In the genomic region with DNA sequence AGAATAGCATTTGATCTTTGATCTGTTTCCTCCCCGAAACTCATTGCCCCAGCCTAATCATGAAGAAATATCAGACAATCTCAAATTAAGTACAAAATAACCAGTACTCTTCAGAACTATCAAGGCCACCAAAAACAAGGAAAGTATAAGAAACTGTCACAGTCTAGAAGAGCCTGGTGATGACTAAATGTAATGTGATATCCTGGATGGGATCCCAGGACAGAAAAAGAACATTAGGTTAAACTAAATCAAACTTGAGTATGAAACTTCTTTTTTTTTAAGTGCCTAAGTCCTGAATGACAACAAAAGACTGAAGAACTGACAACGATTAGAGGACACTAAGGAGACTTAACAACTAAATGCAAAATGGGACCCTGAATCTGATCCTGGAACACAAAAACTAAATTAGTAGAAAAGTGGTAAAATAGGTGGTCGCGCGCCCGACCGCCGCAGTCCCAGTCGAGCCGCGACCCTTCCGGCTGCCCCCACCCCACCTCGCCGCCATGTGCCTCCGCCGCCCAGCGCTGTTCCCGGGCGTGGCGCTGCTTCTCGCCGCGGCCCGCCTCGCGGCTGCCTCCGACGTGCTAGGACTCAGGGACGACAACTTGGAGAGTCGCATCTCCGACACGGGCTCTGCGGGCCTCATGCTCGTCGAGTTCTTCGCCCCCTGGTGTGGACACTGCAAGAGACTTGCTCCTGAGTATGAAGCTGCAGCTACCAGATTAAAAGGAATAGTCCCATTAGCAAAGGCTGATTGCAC, we compare ENCODE assay signal across 11 cellular contexts. TPM values are rescaled to one million over a fixed set of nuclear protein-coding genes. Genes with fewer than 3 reads are reported as not detected.
DNase-seq lines count a peak whose midpoint lies in the region; ATAC-seq, FAIRE-seq and TF ChIP-seq lines count a peak whose summit lies in the region.
"Had no signal": no experiment of that assay in that cellular context is flagged by ENCODE, and none has a peak within 500 bp of the region (broad histone marks: within the 10 kb centered on the region; RNA-seq: fewer than 3 reads in every experiment).

No MANE protein-coding gene starts in this region.

- in situ Hi-C loops in HepG2 (cut with HindIII; ENCODE audit: extremely low pct_ligation_motif_present, low pct_unique_long_range_greater_than_20kb), result no loop called here

- peaks cover 13% of the 10 kb centered on the region for H3K27me3 Mint-ChIP-seq in activated CD8-positive, alpha-beta T cell treated with anti-CD3 and anti-CD28 coated beads, Interleukin-2, amount 10 ng/mL, durations not matched to agents 7 days and 5 days (ENCODE audit: low read depth)
- no peaks in the 10 kb centered on the region for H3K27me3 Mint-ChIP-seq in activated CD8-positive, alpha-beta T cell treated with anti-CD3 and anti-CD28 coated beads for 36 hours

- ATAC-seq in activated CD8-positive, alpha-beta T cell treated with anti-CD3 and anti-CD28 coated beads, Interleukin-2, amount 10 ng/mL, durations not matched to agents 7 days and 5 days, result peak; percentile 30
- no peak for ATAC-seq in activated CD8-positive, alpha-beta T cell treated with anti-CD3 and anti-CD28 coated beads for 36 hours
- no peak for ATAC-seq in HepG2

- no peaks in the 10 kb centered on the region for H3K27me3 ChIP-seq in HepG2 (ENCODE audit: control insufficient read depth in 1 of 2, insufficient read depth in 2 of 2, low read length in 2 of 2)
- H3K27me3 ChIP-seq in thyroid gland, result no peaks in the 10 kb centered on the region
- H3K27me3 ChIP-seq in WERI-Rb-1 (ENCODE audit: insufficient read depth, low read depth, severe bottlenecking), result no peaks in the 10 kb centered on the region

- peaks cover 18% of the 10 kb centered on the region for H3K36me3 Mint-ChIP-seq in activated CD8-positive, alpha-beta T cell treated with anti-CD3 and anti-CD28 coated beads, Interleukin-2, amount 10 ng/mL, durations not matched to agents 7 days and 5 days (ENCODE audit: low read depth)
- H3K36me3 Mint-ChIP-seq in activated CD8-positive, alpha-beta T cell treated with anti-CD3 and anti-CD28 coated beads for 36 hours (ENCODE audit: low read depth), result peaks cover 24% of the 10 kb centered on the region

- no TSS peak for BruUV-seq in HepG2 (replicated peaks; lab: Mats Ljungman, UMichigan)

- no peak overlapping the region for H3K4me2 ChIP-seq in HepG2 (ENCODE audit: low read depth, low read length)

- H3K27ac Mint-ChIP-seq in activated CD8-positive, alpha-beta T cell treated with anti-CD3 and anti-CD28 coated beads, Interleukin-2, amount 10 ng/mL, durations not matched to agents 7 days and 5 days, result no peak overlapping the region
- no peak overlapping the region for H3K27ac Mint-ChIP-seq in activated CD8-positive, alpha-beta T cell treated with anti-CD3 and anti-CD28 coated beads for 36 hours

- H3K4me3 Mint-ChIP-seq in activated CD8-positive, alpha-beta T cell treated with anti-CD3 and anti-CD28 coated beads, Interleukin-2, amount 10 ng/mL, durations not matched to agents 7 days and 5 days, result no peak overlapping the region
- no peak overlapping the region for H3K4me3 Mint-ChIP-seq in activated CD8-positive, alpha-beta T cell treated with anti-CD3 and anti-CD28 coated beads for 36 hours

- no peak for TF ChIP-seq RAD21 in HepG2 (CRISPR knock-in tag; IDR thresholded peaks at IDR 0.05)

- no peak overlapping the region for H2AFZ ChIP-seq in HepG2 (ENCODE audit: low read length)

- H3K4me1 ChIP-seq in HepG2 (ENCODE audit: insufficient read depth, low read length) (peaks cover 23% of the 10 kb centered on the region), thyroid gland (peaks cover 6 to 17% of the 10 kb centered on the region in 2 donors)

- no peaks in the 10 kb centered on the region for H3K9me3 ChIP-seq in HepG2 (ENCODE audit: low read length)
- no peaks in the 10 kb centered on the region for H3K9me3 ChIP-seq in thyroid gland
- no peaks in the 10 kb centered on the region for H3K9me3 ChIP-seq in WERI-Rb-1 (ENCODE audit: severe bottlenecking)

- no peak overlapping the region for H3K27ac ChIP-seq in HepG2 (ENCODE audit: extremely low read length, insufficient read depth, low read length)
- peak overlapping the region in 2 of 3 donors; percentile 6 to 21 for H3K27ac ChIP-seq in thyroid gland
- H3K27ac ChIP-seq in WERI-Rb-1, result no peak overlapping the region

- H3K4me3 ChIP-seq in HepG2 (replicated peaks in 1 of 3; ENCODE audit: insufficient read depth in 1 of 3, low read depth in 2 of 3, low read length in 3 of 3) (no peak overlapping the region), thyroid gland (replicated peaks in 1 of 3) (peak overlapping the region in 1 of 3 donors; percentile 7), WERI-Rb-1 (ENCODE audit: low read depth, low read length) (no peak overlapping the region)

- H3K4me1 Mint-ChIP-seq in activated CD8-positive, alpha-beta T cell treated with anti-CD3 and anti-CD28 coated beads, Interleukin-2, amount 10 ng/mL, durations not matched to agents 7 days and 5 days (ENCODE audit: low read depth), result peaks cover 13% of the 10 kb centered on the region
- peaks cover 11% of the 10 kb centered on the region for H3K4me1 Mint-ChIP-seq in activated CD8-positive, alpha-beta T cell treated with anti-CD3 and anti-CD28 coated beads for 36 hours (ENCODE audit: low read depth)

- TF ChIP-seq CTCF in activated CD8-positive, alpha-beta T cell treated with anti-CD3 and anti-CD28 coated beads for 36 hours (IDR thresholded peaks at IDR 0.05), result no peak
- no peak for TF ChIP-seq CTCF in HepG2 (CRISPR knock-in tag; IDR thresholded peaks at IDR 0.05)
- TF ChIP-seq CTCF in thyroid gland (IDR thresholded peaks at IDR 0.05), result no peak
- TF ChIP-seq CTCF in WERI-Rb-1 (IDR thresholded peaks at IDR 0.05; ENCODE audit: low read depth, low read length), result no peak

- no peaks in the 10 kb centered on the region for H4K20me1 ChIP-seq in HepG2 (ENCODE audit: insufficient read depth, low read length)

- WGBS in HepG2 (ENCODE audit: low lambda C conversion rate), result 99% methylated on average over 36 of the region's 36 CpGs
- 14 to 30% methylated on average over 35 to 36 of the region's 36 CpGs for WGBS in thyroid gland, 2 donors

- H3K9ac ChIP-seq in HepG2 (ENCODE audit: insufficient read depth, low read depth, low read length), result no peak overlapping the region

- peaks cover 26% of the 10 kb centered on the region for H3K79me2 ChIP-seq in HepG2 (ENCODE audit: insufficient read depth, low read length)

- TF ChIP-seq EP300 in HepG2 (IDR thresholded peaks at IDR 0.05; ENCODE audit: low read depth in 2 of 2, low read length in 2 of 2) (no peak), HepG2 (CRISPR knock-in tag; IDR thresholded peaks at IDR 0.05; ENCODE audit: borderline replicate concordance) (no peak)

- CTCF ChIA-PET in activated CD8-positive, alpha-beta T cell treated with anti-CD3 and anti-CD28 coated beads, Interleukin-2, amount 10 ng/mL, durations not matched to agents 7 days and 5 days (lab: Charles Lee), result no interaction called here
- CTCF ChIA-PET in activated CD8-positive, alpha-beta T cell treated with anti-CD3 and anti-CD28 coated beads for 36 hours (lab: Charles Lee), result interaction anchor here (1.6 kb wide), 1 partner anchor 12 kb away, joined by 4 read pairs; no protein-coding TSS in a partner anchor
- CTCF ChIA-PET in HepG2 (lab: Yijun Ruan, JAX; ENCODE audit: low intra/inter-chr PET ratio, low total read pairs), result no interaction called here

- no peak for DNase-seq in activated CD8-positive, alpha-beta T cell treated with anti-CD3 and anti-CD28 coated beads, Interleukin-2, amount 10 ng/mL, durations not matched to agents 7 days and 5 days
- DNase-seq in activated CD8-positive, alpha-beta T cell treated with anti-CD3 and anti-CD28 coated beads for 36 hours, result no peak
- peak; percentile 37 for DNase-seq in dedifferentiated amniotic fluid mesenchymal stem cell (ENCODE audit: extremely low spot score)
- no peak for DNase-seq in HepG2 (ENCODE audit: low spot score)
- DNase-seq in thyroid gland, result peak; percentile 5 to 12
- no peak for DNase-seq in HPDE6-E6E7 (ENCODE audit: extremely low spot score)
- DNase-seq in WERI-Rb-1, result no peak
- no peak for DNase-seq in NCI-H774 (lab: John Stamatoyannopoulos, UW)
- DNase-seq: activated CD8-positive, alpha-beta memory T cell treated with anti-CD3 and anti-CD28 coated beads for 24 hours; cerebellar nuclear complex; NCI-H1048 had no signal

- TF ChIP-seq POLR2A in HepG2 (IDR thresholded peaks at IDR 0.05; ENCODE audit: insufficient read depth in 1 of 2, low read depth in 2 of 2, low read length in 2 of 2) (no peak), thyroid gland (IDR thresholded peaks at IDR 0.05) (no peak)

- intact Hi-C loops in activated CD8-positive, alpha-beta T cell treated with anti-CD3 and anti-CD28 coated beads for 36 hours (cut with micrococcal nuclease), result no loop called here
- intact Hi-C loops in HepG2 (cut with micrococcal nuclease; ENCODE audit: unreplicated experiment), result no loop called here
- intact Hi-C loops in thyroid gland (cut with DNase I), result no loop called here

- H3K9me3 Mint-ChIP-seq in activated CD8-positive, alpha-beta T cell treated with anti-CD3 and anti-CD28 coated beads, Interleukin-2, amount 10 ng/mL, durations not matched to agents 7 days and 5 days (ENCODE audit: insufficient read depth), result peaks cover 4% of the 10 kb centered on the region
- peaks cover 13% of the 10 kb centered on the region for H3K9me3 Mint-ChIP-seq in activated CD8-positive, alpha-beta T cell treated with anti-CD3 and anti-CD28 coated beads for 36 hours

- POLR2A ChIA-PET in activated CD8-positive, alpha-beta T cell treated with anti-CD3 and anti-CD28 coated beads, Interleukin-2, amount 10 ng/mL, durations not matched to agents 7 days and 5 days (lab: Charles Lee), result no interaction called here
- POLR2A ChIA-PET in activated CD8-positive, alpha-beta T cell treated with anti-CD3 and anti-CD28 coated beads for 36 hours (lab: Charles Lee), result interaction anchor here (0.9 kb wide), 1 partner anchor 94 kb away, joined by 3 read pairs; no protein-coding TSS in a partner anchor
- POLR2A ChIA-PET in HepG2 (lab: Yijun Ruan, JAX), result no interaction called here

- FAIRE-seq in HepG2 (lab: Jason Lieb, UNC), result no peak

- H3K36me3 ChIP-seq in HepG2 (replicated peaks in 1 of 2; ENCODE audit: control insufficient read depth in 1 of 2, insufficient read depth in 2 of 2, low read length in 2 of 2) (no peaks in the 10 kb centered on the region; a peak in 1 of 5 replicates), thyroid gland (no peaks in the 10 kb centered on the region), WERI-Rb-1 (no peaks in the 10 kb centered on the region)

RNA-seq across cellular contexts. Expression of gene PRKAB2, which starts 5.5 kb away (rescaled TPM):
- 10 to 100 TPM in 1 of 2 experiments, 1 to 10 TPM in 1; 9.6 to 10.4 TPM for total RNA-seq in activated CD8-positive, alpha-beta T cell treated with anti-CD3 and anti-CD28 coated beads, Interleukin-2, amount 10 ng/mL, durations not matched to agents 7 days and 5 days
- total RNA-seq in activated CD8-positive, alpha-beta T cell treated with anti-CD3 and anti-CD28 coated beads for 36 hours, result 1 to 10 TPM; 5.8 to 6.4 TPM
- total RNA-seq in HepG2 (2016; rRNA removed; fragmentation: Illumina TruSeq; extraction: Trizol) (43.3 and 44.0 TPM in 2 replicates), thyroid gland (10 to 100 TPM in 3 of 4 donors, 1 to 10 TPM in 1; 9.9 to 13.7 (median 12.8) TPM)
- 5.9 and 6.7 TPM in 2 replicates for total RNA-seq in HepG2 (2016; cell fraction: cytosol; rRNA removed; fragmentation: Illumina TruSeq; extraction: Trizol; ENCODE audit: low read depth)
- total RNA-seq in HepG2 (2016; cell fraction: insoluble cytoplasmic fraction; rRNA removed; fragmentation: Illumina TruSeq; extraction: Trizol), result 40.9 and 45.3 TPM in 2 replicates
- total RNA-seq in HepG2 (2016; cell fraction: membrane; rRNA removed; fragmentation: Illumina TruSeq; extraction: Trizol), result 23.1 and 25.7 TPM in 2 replicates
- 86.1 and 92.6 TPM in 2 replicates for total RNA-seq in HepG2 (2016; cell fraction: nucleus; rRNA removed; fragmentation: Illumina TruSeq; extraction: Trizol)
- 97.3 and 118 TPM in 2 replicates for polyA plus RNA-seq in HepG2 (2011; rRNA removed)
- 34.7 and 49.1 TPM in 2 replicates for polyA plus RNA-seq in HepG2 (2011; cell fraction: cytosol; rRNA removed)
- 185 and 187 TPM in 2 replicates for polyA plus RNA-seq in HepG2 (2011; cell fraction: nucleus; rRNA removed)
- polyA plus RNA-seq in HepG2 (2012), result 51.4 and 62.8 TPM in 2 replicates
- polyA plus RNA-seq in HepG2 (2016; cell fraction: cytosol; fragmentation: Illumina TruSeq; extraction: Trizol; ENCODE audit: low read depth), result 5.5 and 5.6 TPM in 2 replicates
- 32.6 and 34.9 TPM in 2 replicates for polyA plus RNA-seq in HepG2 (2016; cell fraction: insoluble cytoplasmic fraction; fragmentation: Illumina TruSeq; extraction: Trizol; ENCODE audit: low read depth)
- 15.9 and 16.3 TPM in 2 replicates for polyA plus RNA-seq in HepG2 (2016; cell fraction: membrane; fragmentation: Illumina TruSeq; extraction: Trizol; ENCODE audit: low read depth)
- 108 and 114 TPM in 2 replicates for polyA plus RNA-seq in HepG2 (2016; cell fraction: nucleus; fragmentation: Illumina TruSeq; extraction: Trizol; ENCODE audit: insufficient read depth, low read depth)
- polyA minus RNA-seq in HepG2 (2011; rRNA and poly(A)+ RNA removed; ENCODE audit: low replicate concordance), result 16.7 and 59.0 TPM in 2 replicates
- polyA minus RNA-seq in HepG2 (2011; cell fraction: cytosol; rRNA and poly(A)+ RNA removed), result 29.4 and 33.7 TPM in 2 replicates
- polyA minus RNA-seq in HepG2 (2011; cell fraction: nucleus; rRNA and poly(A)+ RNA removed), result 158 and 185 TPM in 2 replicates

RNA-seq across cellular contexts. Expression of gene FMO5, which starts 47.3 kb away (rescaled TPM):
- total RNA-seq in activated CD8-positive, alpha-beta T cell treated with anti-CD3 and anti-CD28 coated beads, Interleukin-2, amount 10 ng/mL, durations not matched to agents 7 days and 5 days, result under 1 TPM; 0.31 to 0.50 TPM
- total RNA-seq in activated CD8-positive, alpha-beta T cell treated with anti-CD3 and anti-CD28 coated beads for 36 hours, result under 1 TPM in 1 of 2 experiments, not detected in 1; 0.16 TPM
- total RNA-seq in HepG2 (2016; rRNA removed; fragmentation: Illumina TruSeq; extraction: Trizol) (48.2 and 59.5 TPM in 2 replicates), thyroid gland (1 to 10 TPM; 1.7 to 9.1 (median 3.3) TPM)
- 6.8 and 6.9 TPM in 2 replicates for total RNA-seq in HepG2 (2016; cell fraction: cytosol; rRNA removed; fragmentation: Illumina TruSeq; extraction: Trizol; ENCODE audit: low read depth)
- total RNA-seq in HepG2 (2016; cell fraction: insoluble cytoplasmic fraction; rRNA removed; fragmentation: Illumina TruSeq; extraction: Trizol), result 49.0 and 63.7 TPM in 2 replicates
- 11.1 and 12.7 TPM in 2 replicates for total RNA-seq in HepG2 (2016; cell fraction: membrane; rRNA removed; fragmentation: Illumina TruSeq; extraction: Trizol)
- total RNA-seq in HepG2 (2016; cell fraction: nucleus; rRNA removed; fragmentation: Illumina TruSeq; extraction: Trizol), result 47.7 and 49.9 TPM in 2 replicates
- 149 and 155 TPM in 2 replicates for polyA plus RNA-seq in HepG2 (2011; rRNA removed)
- polyA plus RNA-seq in HepG2 (2011; cell fraction: cytosol; rRNA removed), result 56.2 and 104 TPM in 2 replicates
- polyA plus RNA-seq in HepG2 (2011; cell fraction: nucleus; rRNA removed), result 198 and 259 TPM in 2 replicates
- polyA plus RNA-seq in HepG2 (2012), result 240 and 305 TPM in 2 replicates
- 1.7 and 1.8 TPM in 2 replicates for polyA plus RNA-seq in HepG2 (2016; cell fraction: cytosol; fragmentation: Illumina TruSeq; extraction: Trizol; ENCODE audit: low read depth)
- 40.5 and 43.0 TPM in 2 replicates for polyA plus RNA-seq in HepG2 (2016; cell fraction: insoluble cytoplasmic fraction; fragmentation: Illumina TruSeq; extraction: Trizol; ENCODE audit: low read depth)
- polyA plus RNA-seq in HepG2 (2016; cell fraction: membrane; fragmentation: Illumina TruSeq; extraction: Trizol; ENCODE audit: low read depth), result 4.7 TPM in 2 replicates
- polyA plus RNA-seq in HepG2 (2016; cell fraction: nucleus; fragmentation: Illumina TruSeq; extraction: Trizol; ENCODE audit: insufficient read depth, low read depth), result 48.3 and 48.5 TPM in 2 replicates
- polyA minus RNA-seq in HepG2 (2011; rRNA and poly(A)+ RNA removed; ENCODE audit: low replicate concordance), result 82.4 TPM in 1 of 2 replicates, not detected in the other
- polyA minus RNA-seq in HepG2 (2011; cell fraction: cytosol; rRNA and poly(A)+ RNA removed), result 87.4 and 116 TPM in 2 replicates
- 369 and 460 TPM in 2 replicates for polyA minus RNA-seq in HepG2 (2011; cell fraction: nucleus; rRNA and poly(A)+ RNA removed)

Comparison
In these comparisons a context has a peak if more than half of its experiments do, and no peak if none do; other contexts are left out.
1. DNase-seq: peak in dedifferentiated amniotic fluid mesenchymal stem cell (single experiment) and thyroid gland (2 of 2); none in activated CD8-positive, alpha-beta T cell treated with anti-CD3 and anti-CD28 coated beads, Interleukin-2, amount 10 ng/mL, durations not matched to agents 7 days and 5 days (single experiment), activated CD8-positive, alpha-beta T cell treated with anti-CD3 and anti-CD28 coated beads for 36 hours (single experiment), HepG2 (single experiment), HPDE6-E6E7 (single experiment), WERI-Rb-1 (single experiment) and NCI-H774 (single experiment).
2. H3K27ac ChIP-seq: peak in thyroid gland (2 of 3); none in HepG2 (single experiment) and WERI-Rb-1 (single experiment).